Comparison of ENCODE assay signal across 21 cellular contexts in the genomic region with DNA sequence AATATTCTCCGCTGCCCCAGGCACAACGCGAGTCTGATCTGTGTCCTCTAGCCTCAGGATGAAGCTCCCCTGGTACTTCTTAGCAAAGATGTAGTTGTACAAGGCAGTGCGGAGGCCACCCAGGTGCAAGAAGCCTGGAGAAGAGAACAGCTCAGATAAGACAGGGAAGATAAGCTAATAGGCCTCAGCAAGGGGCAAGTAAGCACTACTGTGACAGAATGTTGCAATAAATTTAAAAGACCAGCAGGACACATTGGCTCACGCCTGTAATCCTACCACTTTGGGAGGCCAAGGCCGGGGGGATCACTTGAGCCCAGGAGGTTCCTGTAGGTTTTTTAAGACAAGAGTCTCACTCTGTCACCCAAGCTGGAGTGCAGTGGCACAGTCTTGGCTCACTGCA. TPM values are rescaled to one million over a fixed set of nuclear protein-coding genes. Genes with fewer than 3 reads are reported as not detected.
DNase-seq lines count a peak whose midpoint lies in the region; ATAC-seq, FAIRE-seq and TF ChIP-seq lines count a peak whose summit lies in the region.
"Had no signal": no experiment of that assay in that cellular context is flagged by ENCODE, and none has a peak within 500 bp of the region (broad histone marks: within the 10 kb centered on the region; RNA-seq: fewer than 3 reads in every experiment).

No MANE protein-coding gene starts in this region.

- H3K9me3 ChIP-seq in K562 (replicated peaks; ENCODE audit: control insufficient read depth, insufficient read depth, low read depth, low read length): no peaks in the 10 kb centered on the region
- no peaks in the 10 kb centered on the region for H3K9me3 ChIP-seq in lower lobe of right lung
- no peaks in the 10 kb centered on the region for H3K9me3 ChIP-seq in esophagus squamous epithelium
- H3K9me3 ChIP-seq: A549 had no signal

- no peak for FAIRE-seq in K562 (lab: Jason Lieb, UNC)
- FAIRE-seq: A549, H54 had no signal

- no peaks in the 10 kb centered on the region for H3K9me1 ChIP-seq in K562 (ENCODE audit: control insufficient read depth, insufficient read depth, low read length)

- H3K36me3 Mint-ChIP-seq in activated naive CD8-positive, alpha-beta T cell treated with anti-CD3 and anti-CD28 coated beads, Interleukin-2, amount 10 ng/mL, durations not matched to agents 7 days and 5 days: peaks cover 16% of the 10 kb centered on the region
- peaks cover 32% of the 10 kb centered on the region for H3K36me3 Mint-ChIP-seq in activated naive CD8-positive, alpha-beta T cell treated with anti-CD3 and anti-CD28 coated beads, Interleukin-2, amount 50 U/mL, for 24 hours (ENCODE audit: low read depth)

- no TSS peak for BruUV-seq in K562 (replicated peaks; lab: Mats Ljungman, UMichigan)

- in situ Hi-C loops in K562 (cut with MboI) (no loop called here), G401 (cut with HindIII; ENCODE audit: low sequenced_read_pairs) (no loop called here)

- intact Hi-C loops in K562 (cut with micrococcal nuclease): loop anchor here (10.0 kb wide), 2 partner anchors 117 to 173 kb away; no protein-coding TSS in a partner anchor
- intact Hi-C loops in lower lobe of right lung (cut with DNase I): no loop called here
- intact Hi-C loops in esophagus squamous epithelium (cut with DNase I): no loop called here

- H3K27ac ChIP-seq in K562 (ENCODE audit: extremely low read depth, low read depth, low read length): no peak overlapping the region
- H3K27ac ChIP-seq in lower lobe of right lung: no peak overlapping the region
- H3K27ac ChIP-seq in esophagus squamous epithelium: no peak overlapping the region
- H3K27ac ChIP-seq: 22Rv1, A549, C4-2B, HL-60 had no signal

- POLR2A ChIA-PET in activated naive CD8-positive, alpha-beta T cell treated with anti-CD3 and anti-CD28 coated beads, Interleukin-2, amount 10 ng/mL, durations not matched to agents 7 days and 5 days (lab: Charles Lee): interaction anchor here (0.8 kb wide), 1 partner anchor 47 kb away, joined by 4 read pairs; no protein-coding TSS in a partner anchor
- POLR2A ChIA-PET in K562 (lab: Yijun Ruan, JAX): interaction anchor here (0.6 kb wide), 1 partner anchor 22 kb away, joined by 4 read pairs; no protein-coding TSS in a partner anchor

- peaks cover 6% of the 10 kb centered on the region in 2 experiments; a peak in 3 of 5 replicates for H3K4me1 ChIP-seq in K562 (replicated peaks in 1 of 2; ENCODE audit: control insufficient read depth in 2 of 2, insufficient read depth in 2 of 2, low read length in 2 of 2)
- peaks cover 10% of the 10 kb centered on the region for H3K4me1 ChIP-seq in lower lobe of right lung
- H3K4me1 ChIP-seq in esophagus squamous epithelium: peaks cover 4 to 13% (median 9%) of the 10 kb centered on the region in 3 donors

- no peak for ATAC-seq in activated naive CD8-positive, alpha-beta T cell treated with anti-CD3 and anti-CD28 coated beads, Interleukin-2, amount 10 ng/mL, durations not matched to agents 7 days and 5 days (ENCODE audit: low read depth)
- ATAC-seq in activated naive CD8-positive, alpha-beta T cell treated with anti-CD3 and anti-CD28 coated beads, Interleukin-2, amount 50 U/mL, for 24 hours: no peak
- ATAC-seq in K562 (no peak), lower lobe of right lung (no peak)
- ATAC-seq: A549, GM23338 had no signal

- H3K4me2 ChIP-seq in K562 (ENCODE audit: insufficient read depth, low read length): no peak overlapping the region
- H3K4me2 ChIP-seq: A549, GM23338 had no signal

- peaks cover 29% of the 10 kb centered on the region for H3K79me2 ChIP-seq in K562 (ENCODE audit: control insufficient read depth, insufficient read depth, low read length)

- H3K36me3 ChIP-seq in K562 (ENCODE audit: control insufficient read depth, insufficient read depth, low read length) (peaks cover 66% of the 10 kb centered on the region), lower lobe of right lung (peaks cover 58% of the 10 kb centered on the region), esophagus squamous epithelium (peaks cover 22 to 65% (median 28%) of the 10 kb centered on the region in 3 donors)

- H4K20me1 ChIP-seq in K562 (replicated peaks; ENCODE audit: control insufficient read depth, insufficient read depth, low read length): no peaks in the 10 kb centered on the region

- no peak overlapping the region for H2AFZ ChIP-seq in K562 (ENCODE audit: low read depth, low read length)
- H2AFZ ChIP-seq: GM23338 had no signal

- no peaks in the 10 kb centered on the region for H3K27me3 ChIP-seq in K562 (ENCODE audit: control insufficient read depth in 2 of 2, insufficient read depth in 2 of 2, low read length in 2 of 2)
- no peaks in the 10 kb centered on the region for H3K27me3 ChIP-seq in lower lobe of right lung (ENCODE audit: low read depth)
- H3K27me3 ChIP-seq in esophagus squamous epithelium: no peaks in the 10 kb centered on the region

- H3K27ac Mint-ChIP-seq in activated naive CD8-positive, alpha-beta T cell treated with anti-CD3 and anti-CD28 coated beads, Interleukin-2, amount 10 ng/mL, durations not matched to agents 7 days and 5 days: peak overlapping the region; percentile 2
- no peak overlapping the region for H3K27ac Mint-ChIP-seq in activated naive CD8-positive, alpha-beta T cell treated with anti-CD3 and anti-CD28 coated beads, Interleukin-2, amount 50 U/mL, for 24 hours
- H3K27ac Mint-ChIP-seq: CD4-positive, alpha-beta T cell; GM23338; HFFc6 had no signal

- TF ChIP-seq CTCF in K562 (IDR thresholded peaks at IDR 0.05 in 2 of 3, conservative IDR thresholded peaks at IDR 0.05 in 1 of 3; ENCODE audit: insufficient read depth in 2 of 3, low read depth in 1 of 3, low read length in 3 of 3) (no peak), lower lobe of right lung (IDR thresholded peaks at IDR 0.05) (no peak), esophagus squamous epithelium (IDR thresholded peaks at IDR 0.05) (no peak)

- DNase-seq in activated naive CD8-positive, alpha-beta T cell treated with anti-CD3 and anti-CD28 coated beads, Interleukin-2, amount 10 ng/mL, durations not matched to agents 7 days and 5 days: no peak
- no peak for DNase-seq in activated naive CD8-positive, alpha-beta T cell treated with anti-CD3 and anti-CD28 coated beads, Interleukin-2, amount 50 U/mL, for 24 hours
- DNase-seq in K562 (ENCODE audit: extremely low read depth in 1 of 4, low spot score in 3 of 4) (no peak), lower lobe of right lung (peak; percentile 12), activated gamma-delta T cell (lab: John Stamatoyannopoulos, UW) (no peak), G401 (ENCODE audit: low spot score) (no peak), esophagus squamous epithelium (lab: John Stamatoyannopoulos, UW) (no peak)
- DNase-seq: AML-193; CD4-positive, alpha-beta T cell; DMS153; DMS79; GF-D8; HCEC 1CT; HFFc6; IMR-90 had no signal

- no peaks in the 10 kb centered on the region for H3K9me3 Mint-ChIP-seq in activated naive CD8-positive, alpha-beta T cell treated with anti-CD3 and anti-CD28 coated beads, Interleukin-2, amount 10 ng/mL, durations not matched to agents 7 days and 5 days
- no peaks in the 10 kb centered on the region for H3K9me3 Mint-ChIP-seq in activated naive CD8-positive, alpha-beta T cell treated with anti-CD3 and anti-CD28 coated beads, Interleukin-2, amount 50 U/mL, for 24 hours
- H3K9me3 Mint-ChIP-seq: CD4-positive, alpha-beta T cell had no signal

- no peak for TF ChIP-seq EP300 in K562 (IDR thresholded peaks at IDR 0.05; ENCODE audit: low read length)

- CTCF ChIA-PET in K562 (lab: Yijun Ruan, JAX; ENCODE audit: low intra/inter-chr PET ratio): no interaction called here

- TF ChIP-seq POLR2A in K562 (conservative IDR thresholded peaks at IDR 0.05): no peak
- no peak for TF ChIP-seq POLR2A in esophagus squamous epithelium (IDR thresholded peaks at IDR 0.05)

- no peak for TF ChIP-seq RAD21 in K562 (CRISPR knock-in tag; conservative IDR thresholded peaks at IDR 0.05 in 1 of 2, IDR thresholded peaks at IDR 0.05 in 1 of 2)

- no peaks in the 10 kb centered on the region for H3K27me3 Mint-ChIP-seq in activated naive CD8-positive, alpha-beta T cell treated with anti-CD3 and anti-CD28 coated beads, Interleukin-2, amount 10 ng/mL, durations not matched to agents 7 days and 5 days
- H3K27me3 Mint-ChIP-seq in activated naive CD8-positive, alpha-beta T cell treated with anti-CD3 and anti-CD28 coated beads, Interleukin-2, amount 50 U/mL, for 24 hours: no peaks in the 10 kb centered on the region
- H3K27me3 Mint-ChIP-seq: CD4-positive, alpha-beta T cell had no signal

- H3K4me1 Mint-ChIP-seq in activated naive CD8-positive, alpha-beta T cell treated with anti-CD3 and anti-CD28 coated beads, Interleukin-2, amount 10 ng/mL, durations not matched to agents 7 days and 5 days: peaks cover 11% of the 10 kb centered on the region
- peaks cover 17% of the 10 kb centered on the region for H3K4me1 Mint-ChIP-seq in activated naive CD8-positive, alpha-beta T cell treated with anti-CD3 and anti-CD28 coated beads, Interleukin-2, amount 50 U/mL, for 24 hours

- H3K4me3 ChIP-seq in K562 (no peak overlapping the region), lower lobe of right lung (no peak overlapping the region), esophagus squamous epithelium (no peak overlapping the region)
- H3K4me3 ChIP-seq: A549, GM23338 had no signal

- no peak overlapping the region for H3K9ac ChIP-seq in K562 (ENCODE audit: insufficient read depth in 1 of 2, low read depth in 2 of 2, low read length in 2 of 2)

- no peak overlapping the region for H3K4me3 Mint-ChIP-seq in activated naive CD8-positive, alpha-beta T cell treated with anti-CD3 and anti-CD28 coated beads, Interleukin-2, amount 10 ng/mL, durations not matched to agents 7 days and 5 days
- H3K4me3 Mint-ChIP-seq in activated naive CD8-positive, alpha-beta T cell treated with anti-CD3 and anti-CD28 coated beads, Interleukin-2, amount 50 U/mL, for 24 hours: no peak overlapping the region
- H3K4me3 Mint-ChIP-seq: CD4-positive, alpha-beta T cell; GM23338; HFFc6 had no signal

- 74% methylated on average over 6 of the region's 6 CpGs for WGBS in K562 (ENCODE audit: insufficient coverage, low coverage, missing lambda C conversion rate)
- WGBS in esophagus squamous epithelium, 2 donors: 74 to 79% methylated on average over 4 to 6 of the region's 6 CpGs

RNA-seq across cellular contexts. Expression of gene EARS2, which starts 5.0 kb away (rescaled TPM):
- 10 to 100 TPM; 11.0 to 11.2 TPM for total RNA-seq in activated naive CD8-positive, alpha-beta T cell treated with anti-CD3 and anti-CD28 coated beads, Interleukin-2, amount 10 ng/mL, durations not matched to agents 7 days and 5 days
- total RNA-seq in K562 (2011; cell fraction: chromatin; rRNA removed; ENCODE audit: low replicate concordance): 61.3 and 143 TPM in 2 replicates
- 97.4 and 101 TPM in 2 replicates for total RNA-seq in K562 (2011; cell fraction: nucleolus; rRNA removed)
- total RNA-seq in K562 (2011; cell fraction: nucleoplasm; rRNA removed): 85.9 and 96.5 TPM in 2 replicates
- 31.3 and 40.7 TPM in 2 replicates for total RNA-seq in K562 (2014; rRNA removed)
- 38.2 and 42.1 TPM in 2 replicates for total RNA-seq in K562 (2014; rRNA removed; fragmentation: Illumina TruSeq; extraction: Trizol)
- 39.9 and 41.7 TPM in 2 replicates for total RNA-seq in K562 (2015; rRNA removed; fragmentation: Illumina TruSeq; extraction: Trizol)
- 35.7 and 35.9 TPM in 2 replicates for total RNA-seq in K562 (2021)
- polyA plus RNA-seq in K562 (2011; rRNA removed): 57.4 and 63.3 TPM in 2 replicates
- 80.9 and 118 TPM in 2 replicates for polyA plus RNA-seq in K562 (2011; cell fraction: cytosol; rRNA removed)
- polyA plus RNA-seq in K562 (2011; cell fraction: nucleus; rRNA removed): 62.7 and 98.7 TPM in 2 replicates
- 17.5 and 29.5 TPM in 2 replicates for polyA plus RNA-seq in K562 (2012)
- 46.6 and 58.6 TPM in 2 replicates for polyA plus RNA-seq in K562 (2014; fragmentation: Illumina TruSeq; extraction: Trizol)
- 10 to 100 TPM; 17.6 to 20.4 TPM for polyA plus RNA-seq in K562 (2014; fragmentation: Nextera tagmentation; extraction: Ambion mirVana)
- 36.3 and 43.2 TPM in 2 replicates for polyA plus RNA-seq in K562 (2014; rRNA removed)
- polyA minus RNA-seq in K562 (2011; rRNA and poly(A)+ RNA removed): 78.2 and 79.2 TPM in 2 replicates
- polyA minus RNA-seq in K562 (2011; cell fraction: cytosol; rRNA and poly(A)+ RNA removed): 41.2 and 58.2 TPM in 2 replicates
- polyA minus RNA-seq in K562 (2011; cell fraction: nucleus; rRNA and poly(A)+ RNA removed): 39.6 and 57.3 TPM in 2 replicates
- 19.5 TPM for total RNA-seq in lower lobe of right lung
- 34.2 and 49.8 TPM in 2 replicates for total RNA-seq in G401 (2014; rRNA removed; shearing (Covaris generic))
- total RNA-seq in esophagus squamous epithelium: 10 to 100 TPM; 15.2 to 32.7 (median 24.6) TPM

RNA-seq across cellular contexts. Expression of gene UBFD1, which starts 5.4 kb away (rescaled TPM):
- total RNA-seq in activated naive CD8-positive, alpha-beta T cell treated with anti-CD3 and anti-CD28 coated beads, Interleukin-2, amount 10 ng/mL, durations not matched to agents 7 days and 5 days: 10 to 100 TPM; 43.3 to 44.6 TPM
- total RNA-seq in K562 (2011; cell fraction: chromatin; rRNA removed; ENCODE audit: low replicate concordance): 119 and 132 TPM in 2 replicates
- total RNA-seq in K562 (2011; cell fraction: nucleolus; rRNA removed): 81.9 and 104 TPM in 2 replicates
- total RNA-seq in K562 (2011; cell fraction: nucleoplasm; rRNA removed): 134 and 172 TPM in 2 replicates
- 66.2 and 91.7 TPM in 2 replicates for total RNA-seq in K562 (2014; rRNA removed)
- 31.0 and 34.6 TPM in 2 replicates for total RNA-seq in K562 (2014; rRNA removed; fragmentation: Illumina TruSeq; extraction: Trizol)
- total RNA-seq in K562 (2015; rRNA removed; fragmentation: Illumina TruSeq; extraction: Trizol): 25.5 and 26.3 TPM in 2 replicates
- total RNA-seq in K562 (2021): 65.6 and 68.1 TPM in 2 replicates
- 51.3 and 53.2 TPM in 2 replicates for polyA plus RNA-seq in K562 (2011; rRNA removed)
- polyA plus RNA-seq in K562 (2011; cell fraction: cytosol; rRNA removed): 45.2 and 62.5 TPM in 2 replicates
- polyA plus RNA-seq in K562 (2011; cell fraction: nucleus; rRNA removed): 77.7 and 83.6 TPM in 2 replicates
- polyA plus RNA-seq in K562 (2012): 29.3 and 42.1 TPM in 2 replicates
- 29.0 and 34.0 TPM in 2 replicates for polyA plus RNA-seq in K562 (2014; fragmentation: Illumina TruSeq; extraction: Trizol)
- polyA plus RNA-seq in K562 (2014; fragmentation: Nextera tagmentation; extraction: Ambion mirVana): 10 to 100 TPM; 10.7 to 11.0 TPM
- 47.9 and 58.8 TPM in 2 replicates for polyA plus RNA-seq in K562 (2014; rRNA removed)
- 44.9 and 47.1 TPM in 2 replicates for polyA minus RNA-seq in K562 (2011; rRNA and poly(A)+ RNA removed)
- 22.3 and 28.6 TPM in 2 replicates for polyA minus RNA-seq in K562 (2011; cell fraction: cytosol; rRNA and poly(A)+ RNA removed)
- 43.6 and 61.6 TPM in 2 replicates for polyA minus RNA-seq in K562 (2011; cell fraction: nucleus; rRNA and poly(A)+ RNA removed)
- total RNA-seq in lower lobe of right lung: 39.1 TPM
- total RNA-seq in G401 (2014; rRNA removed; shearing (Covaris generic)): 97.7 and 101 TPM in 2 replicates
- 10 to 100 TPM; 31.9 to 53.6 (median 45.4) TPM for total RNA-seq in esophagus squamous epithelium

RNA-seq across cellular contexts. Expression of gene GGA2, which starts 41.9 kb away (rescaled TPM):
- 100 to 1,000 TPM; 125 to 137 TPM for total RNA-seq in activated naive CD8-positive, alpha-beta T cell treated with anti-CD3 and anti-CD28 coated beads, Interleukin-2, amount 10 ng/mL, durations not matched to agents 7 days and 5 days
- total RNA-seq in K562 (2011; cell fraction: chromatin; rRNA removed; ENCODE audit: low replicate concordance): 367 and 371 TPM in 2 replicates
- 182 and 192 TPM in 2 replicates for total RNA-seq in K562 (2011; cell fraction: nucleolus; rRNA removed)
- 271 and 359 TPM in 2 replicates for total RNA-seq in K562 (2011; cell fraction: nucleoplasm; rRNA removed)
- total RNA-seq in K562 (2014; rRNA removed) (53.3 and 66.3 TPM in 2 replicates), K562 (2014; rRNA removed; fragmentation: Illumina TruSeq; extraction: Trizol) (64.5 and 78.7 TPM in 2 replicates), K562 (2015; rRNA removed; fragmentation: Illumina TruSeq; extraction: Trizol) (53.6 and 63.0 TPM in 2 replicates), K562 (2021) (88.9 and 93.1 TPM in 2 replicates), lower lobe of right lung (204 TPM), esophagus squamous epithelium (10 to 100 TPM; 19.4 to 53.8 (median 23.9) TPM)
- polyA plus RNA-seq in K562 (2011; rRNA removed) (97.5 and 110 TPM in 2 replicates), K562 (2014; fragmentation: Illumina TruSeq; extraction: Trizol) (99.9 and 133 TPM in 2 replicates), K562 (2014; fragmentation: Nextera tagmentation; extraction: Ambion mirVana) (10 to 100 TPM; 11.9 to 15.7 TPM), K562 (2014; rRNA removed) (74.6 and 78.4 TPM in 2 replicates)
- 43.4 and 61.3 TPM in 2 replicates for polyA plus RNA-seq in K562 (2011; cell fraction: cytosol; rRNA removed)
- 220 and 244 TPM in 2 replicates for polyA plus RNA-seq in K562 (2011; cell fraction: nucleus; rRNA removed)
- 54.5 and 77.0 TPM in 2 replicates for polyA plus RNA-seq in K562 (2012)
- 87.4 and 89.5 TPM in 2 replicates for polyA minus RNA-seq in K562 (2011; rRNA and poly(A)+ RNA removed)
- 36.8 and 46.2 TPM in 2 replicates for polyA minus RNA-seq in K562 (2011; cell fraction: cytosol; rRNA and poly(A)+ RNA removed)
- polyA minus RNA-seq in K562 (2011; cell fraction: nucleus; rRNA and poly(A)+ RNA removed): 56.7 and 77.6 TPM in 2 replicates
- 54.8 and 56.2 TPM in 2 replicates for total RNA-seq in G401 (2014; rRNA removed; shearing (Covaris generic))

RNA-seq across cellular contexts. Expression of gene NDUFAB1, which starts 43.9 kb away (rescaled TPM):
- total RNA-seq in activated naive CD8-positive, alpha-beta T cell treated with anti-CD3 and anti-CD28 coated beads, Interleukin-2, amount 10 ng/mL, durations not matched to agents 7 days and 5 days: 10 to 100 TPM; 65.0 to 66.3 TPM
- total RNA-seq in K562 (2011; cell fraction: chromatin; rRNA removed; ENCODE audit: low replicate concordance): 39.9 and 62.7 TPM in 2 replicates
- 38.2 and 39.7 TPM in 2 replicates for total RNA-seq in K562 (2011; cell fraction: nucleolus; rRNA removed)
- 52.5 and 65.8 TPM in 2 replicates for total RNA-seq in K562 (2011; cell fraction: nucleoplasm; rRNA removed)
- total RNA-seq in K562 (2014; rRNA removed) (355 and 382 TPM in 2 replicates), K562 (2014; rRNA removed; fragmentation: Illumina TruSeq; extraction: Trizol) (234 and 245 TPM in 2 replicates), K562 (2015; rRNA removed; fragmentation: Illumina TruSeq; extraction: Trizol) (215 and 235 TPM in 2 replicates), K562 (2021) (238 and 260 TPM in 2 replicates), lower lobe of right lung (56.5 TPM), esophagus squamous epithelium (100 to 1,000 TPM in 1 of 4 donors, 10 to 100 TPM in 3; 68.0 to 110 (median 83.3) TPM)
- polyA plus RNA-seq in K562 (2011; rRNA removed) (246 and 317 TPM in 2 replicates), K562 (2014; fragmentation: Illumina TruSeq; extraction: Trizol) (143 and 182 TPM in 2 replicates), K562 (2014; fragmentation: Nextera tagmentation; extraction: Ambion mirVana) (100 to 1,000 TPM; 123 to 240 TPM), K562 (2014; rRNA removed) (481 and 558 TPM in 2 replicates)
- 350 and 532 TPM in 2 replicates for polyA plus RNA-seq in K562 (2011; cell fraction: cytosol; rRNA removed)
- 78.8 and 89.0 TPM in 2 replicates for polyA plus RNA-seq in K562 (2011; cell fraction: nucleus; rRNA removed)
- 168 and 302 TPM in 2 replicates for polyA plus RNA-seq in K562 (2012)
- 77.6 and 92.4 TPM in 2 replicates for polyA minus RNA-seq in K562 (2011; rRNA and poly(A)+ RNA removed)
- polyA minus RNA-seq in K562 (2011; cell fraction: cytosol; rRNA and poly(A)+ RNA removed): 86.8 and 89.9 TPM in 2 replicates
- polyA minus RNA-seq in K562 (2011; cell fraction: nucleus; rRNA and poly(A)+ RNA removed): 16.8 and 23.7 TPM in 2 replicates
- total RNA-seq in G401 (2014; rRNA removed; shearing (Covaris generic)): 117 and 147 TPM in 2 replicates
